1 cellular context compared by ENCODE assay signal in the genomic region with DNA sequence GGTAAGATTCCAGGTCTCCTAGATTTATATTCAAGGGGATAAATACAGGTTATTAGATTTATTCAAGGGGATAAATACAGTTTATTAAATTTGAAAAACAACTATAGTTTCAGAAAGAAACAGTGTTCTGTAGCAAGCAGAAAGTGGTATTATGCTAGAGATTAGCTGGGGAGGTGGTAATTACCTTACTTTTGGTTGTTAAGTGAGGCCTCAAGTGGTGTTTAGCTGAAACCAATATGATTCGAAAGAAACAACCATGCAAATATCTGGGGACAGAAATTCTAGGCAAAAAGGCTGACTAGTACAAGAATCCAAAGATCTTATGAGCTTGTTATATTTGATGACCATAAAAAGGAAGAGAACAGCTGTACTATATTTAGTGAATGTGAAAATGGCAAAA.
TF ChIP-seq lines count a peak whose summit lies in the region.

No MANE protein-coding gene starts in this region.

TF ChIP-seq in K562, 482 proteins besides CTCF, POLR2A, EP300 and RAD21 (continued from another document):
- TF ChIP-seq, protein P1, sequence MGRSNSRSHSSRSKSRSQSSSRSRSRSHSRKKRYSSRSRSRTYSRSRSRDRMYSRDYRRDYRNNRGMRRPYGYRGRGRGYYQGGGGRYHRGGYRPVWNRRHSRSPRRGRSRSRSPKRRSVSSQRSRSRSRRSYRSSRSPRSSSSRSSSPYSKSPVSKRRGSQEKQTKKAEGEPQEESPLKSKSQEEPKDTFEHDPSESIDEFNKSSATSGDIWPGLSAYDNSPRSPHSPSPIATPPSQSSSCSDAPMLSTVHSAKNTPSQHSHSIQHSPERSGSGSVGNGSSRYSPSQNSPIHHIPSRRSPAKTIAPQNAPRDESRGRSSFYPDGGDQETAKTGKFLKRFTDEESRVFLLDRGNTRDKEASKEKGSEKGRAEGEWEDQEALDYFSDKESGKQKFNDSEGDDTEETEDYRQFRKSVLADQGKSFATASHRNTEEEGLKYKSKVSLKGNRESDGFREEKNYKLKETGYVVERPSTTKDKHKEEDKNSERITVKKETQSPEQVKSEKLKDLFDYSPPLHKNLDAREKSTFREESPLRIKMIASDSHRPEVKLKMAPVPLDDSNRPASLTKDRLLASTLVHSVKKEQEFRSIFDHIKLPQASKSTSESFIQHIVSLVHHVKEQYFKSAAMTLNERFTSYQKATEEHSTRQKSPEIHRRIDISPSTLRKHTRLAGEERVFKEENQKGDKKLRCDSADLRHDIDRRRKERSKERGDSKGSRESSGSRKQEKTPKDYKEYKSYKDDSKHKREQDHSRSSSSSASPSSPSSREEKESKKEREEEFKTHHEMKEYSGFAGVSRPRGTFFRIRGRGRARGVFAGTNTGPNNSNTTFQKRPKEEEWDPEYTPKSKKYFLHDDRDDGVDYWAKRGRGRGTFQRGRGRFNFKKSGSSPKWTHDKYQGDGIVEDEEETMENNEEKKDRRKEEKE (IDR thresholded peaks at IDR 0.05; ENCODE audit: borderline replicate concordance in 1 of 2, control insufficient read depth in 1 of 2, low read depth in 2 of 2, low read length in 1 of 2): no peak
- TF ChIP-seq ZNF695 (CRISPR knock-in tag; IDR thresholded peaks at IDR 0.05) (no peak), ZNF778 (CRISPR knock-in tag; IDR thresholded peaks at IDR 0.05) (no peak), ZNF408 (CRISPR knock-in tag; IDR thresholded peaks at IDR 0.05; ENCODE audit: low read depth) (no peak), DMBX1 (CRISPR knock-in tag; IDR thresholded peaks at IDR 0.05; ENCODE audit: borderline replicate concordance) (no peak), MTA2 (IDR thresholded peaks at IDR 0.05; ENCODE audit: low read depth) (no peak), NCOA4 (IDR thresholded peaks at IDR 0.05; ENCODE audit: partially characterized antibody) (no peak), EZH2 (IDR thresholded peaks at IDR 0.05; ENCODE audit: borderline replicate concordance, low read depth, low read length) (no peak), ZNF274 (IDR thresholded peaks at IDR 0.05; ENCODE audit: borderline replicate concordance, low read depth, low read length) (no peak), TOE1 (IDR thresholded peaks at IDR 0.05; ENCODE audit: borderline replicate concordance) (no peak), TOE1 (CRISPR knock-in tag; IDR thresholded peaks at IDR 0.05; ENCODE audit: borderline replicate concordance, low read depth) (no peak), CTBP1 (IDR thresholded peaks at IDR 0.05; ENCODE audit: borderline replicate concordance) (no peak), THRA (IDR thresholded peaks at IDR 0.05) (no peak), CCNT2 (IDR thresholded peaks at IDR 0.05; ENCODE audit: borderline replicate concordance, extremely low read depth, insufficient read length, low read depth, low read length) (no peak), ZEB2 (IDR thresholded peaks at IDR 0.05) (no peak), SRSF9 (IDR thresholded peaks at IDR 0.05; ENCODE audit: borderline replicate concordance, low read depth, low read length) (no peak), GABPB1 (CRISPR knock-in tag; IDR thresholded peaks at IDR 0.05) (no peak), CBFA2T2 (conservative IDR thresholded peaks at IDR 0.05) (no peak)
